Comparison of ENCODE assay signal across 19 cellular contexts in the genomic region with DNA sequence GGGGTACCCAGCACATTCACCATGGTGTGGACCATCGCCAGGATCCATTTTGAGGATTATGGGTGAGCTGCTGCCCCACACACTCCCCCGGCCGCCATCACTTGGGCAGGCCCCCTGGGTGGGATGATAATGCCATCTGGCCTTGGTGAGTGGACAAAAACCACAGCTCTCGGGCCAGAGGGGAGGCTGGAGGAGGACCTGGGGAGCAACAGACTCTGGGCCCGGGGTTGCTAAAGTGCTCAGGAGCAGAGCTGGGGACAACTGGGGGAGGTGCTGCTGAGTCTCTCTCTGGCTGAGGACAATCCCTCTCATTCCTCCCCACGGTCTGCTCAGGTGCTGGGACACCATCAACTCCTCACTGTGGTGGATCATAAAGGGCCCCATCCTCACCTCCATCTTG. TPM values are rescaled to one million over a fixed set of nuclear protein-coding genes. Genes with fewer than 3 reads are reported as not detected.
A peak's percentile ranks its signal among the peaks of the same experiment; 100 is the strongest.
DNase-seq lines count a peak whose midpoint lies in the region; ATAC-seq and TF ChIP-seq lines count a peak whose summit lies in the region.
"Had no signal": no experiment of that assay in that cellular context is flagged by ENCODE, and none has a peak within 500 bp of the region (broad histone marks: within the 10 kb centered on the region; RNA-seq: fewer than 3 reads in every experiment).

No MANE protein-coding gene starts in this region.

- TF ChIP-seq CTCF in heart right ventricle (IDR thresholded peaks at IDR 0.05): no peak

- no peak for TF ChIP-seq POLR2A in erythroblast (IDR thresholded peaks at IDR 0.05; ENCODE audit: low read length)

- peaks cover 0 to 4% (median 0%) of the 10 kb centered on the region in 11 donors for H3K9me3 Mint-ChIP-seq in naive thymus-derived CD4-positive, alpha-beta T cell
- H3K9me3 Mint-ChIP-seq: CD4-positive, CD25-positive, alpha-beta regulatory T cell had no signal

- no peaks in the 10 kb centered on the region for H3K27me3 ChIP-seq in heart right ventricle
- no peaks in the 10 kb centered on the region for H3K27me3 ChIP-seq in naive thymus-derived CD4-positive, alpha-beta T cell (ENCODE audit: control insufficient read depth in 2 of 2, insufficient read depth in 2 of 2, low read length in 2 of 2)
- H3K27me3 ChIP-seq: BE2C had no signal

- no peak overlapping the region for H3K4me3 ChIP-seq in heart right ventricle
- H3K4me3 ChIP-seq in naive thymus-derived CD4-positive, alpha-beta T cell (ENCODE audit: low read length): no peak overlapping the region
- H3K4me3 ChIP-seq: K562 had no signal

- H3K9me3 ChIP-seq in heart right ventricle (no peaks in the 10 kb centered on the region), T-helper 17 cell (ENCODE audit: control insufficient read depth, low read length, poor library complexity, severe bottlenecking) (no peaks in the 10 kb centered on the region)
- no peaks in the 10 kb centered on the region for H3K9me3 ChIP-seq in naive thymus-derived CD4-positive, alpha-beta T cell (ENCODE audit: control insufficient read depth in 2 of 3, low read length in 3 of 3)
- H3K9me3 ChIP-seq: BE2C had no signal

- H3K4me1 ChIP-seq in heart right ventricle: peaks cover 0 to 26% (median 0%) of the 10 kb centered on the region in 9 donors
- peaks cover 43 to 73% of the 10 kb centered on the region in 2 donors for H3K4me1 ChIP-seq in naive thymus-derived CD4-positive, alpha-beta T cell (ENCODE audit: control insufficient read depth in 2 of 2, insufficient read depth in 2 of 2, low read length in 2 of 2)
- H3K4me1 ChIP-seq: BE2C had no signal

- CTCF ChIA-PET in naive thymus-derived CD4-positive, alpha-beta T cell (lab: Charles Lee): interaction anchor here (0.7 to 1.4 kb wide), 3 partner anchors 29 to 1002 kb away, joined by 3 to 5 read pairs (median 3); partner anchors contain the start of gene VIPR1

- H3K4me3 Mint-ChIP-seq in T-helper 17 cell: peak overlapping the region; percentile 84
- peak overlapping the region in 3 of 10 donors; percentile 14 to 86 (median 21) for H3K4me3 Mint-ChIP-seq in naive thymus-derived CD4-positive, alpha-beta T cell

- POLR2A ChIA-PET in naive thymus-derived CD4-positive, alpha-beta T cell (lab: Charles Lee): interaction anchor here (0.6 to 2.3 kb wide), 5 partner anchors 9 to 31 kb away, joined by 3 to 10 read pairs (median 3); partner anchors contain the start of gene VIPR1

- 90 to 96% methylated on average over 6 of the region's 6 CpGs for WGBS in heart right ventricle, 2 donors

- H3K36me3 ChIP-seq in heart right ventricle: no peaks in the 10 kb centered on the region
- peaks cover 0 to 20% (median 0%) of the 10 kb centered on the region in 3 experiments for H3K36me3 ChIP-seq in naive thymus-derived CD4-positive, alpha-beta T cell (ENCODE audit: control insufficient read depth in 2 of 3, insufficient read depth in 3 of 3, low read length in 3 of 3)
- H3K36me3 ChIP-seq: BE2C had no signal

- ATAC-seq in Right ventricle myocardium inferior (no peak), heart right ventricle (no peak), T-helper 17 cell (no peak), GM19397 (IDR thresholded peaks at IDR 0.05; ENCODE audit: unreplicated experiment) (no peak), HG02798 (IDR thresholded peaks at IDR 0.05; ENCODE audit: poor library complexity, unreplicated experiment) (no peak)
- ATAC-seq in naive thymus-derived CD4-positive, alpha-beta T cell: no peak
- ATAC-seq: K562 had no signal

- H3K27me3 Mint-ChIP-seq in T-helper 17 cell: no peaks in the 10 kb centered on the region
- H3K27me3 Mint-ChIP-seq in naive thymus-derived CD4-positive, alpha-beta T cell: no peaks in the 10 kb centered on the region
- H3K27me3 Mint-ChIP-seq: CD4-positive, CD25-positive, alpha-beta regulatory T cell had no signal

- peaks cover 15% of the 10 kb centered on the region for H3K36me3 Mint-ChIP-seq in T-helper 17 cell (ENCODE audit: low read depth)
- peaks cover 7 to 43% (median 18%) of the 10 kb centered on the region in 5 donors for H3K36me3 Mint-ChIP-seq in naive thymus-derived CD4-positive, alpha-beta T cell

- no peak overlapping the region for H3K27ac ChIP-seq in heart right ventricle
- H3K27ac ChIP-seq in naive thymus-derived CD4-positive, alpha-beta T cell (ENCODE audit: low read depth, low read length): no peak overlapping the region

- peak overlapping the region; percentile 56 for H3K27ac Mint-ChIP-seq in T-helper 17 cell
- H3K27ac Mint-ChIP-seq in naive thymus-derived CD4-positive, alpha-beta T cell: peak overlapping the region; percentile 15 to 95 (median 88)

- H3K4me1 Mint-ChIP-seq in T-helper 17 cell: peaks cover 66% of the 10 kb centered on the region
- peaks cover 53 to 92% (median 88%) of the 10 kb centered on the region in 7 donors for H3K4me1 Mint-ChIP-seq in naive thymus-derived CD4-positive, alpha-beta T cell

- intact Hi-C loops in Right ventricle myocardium inferior (cut with DNase I) (no loop called here), heart right ventricle (cut with DNase I) (loop anchor here in 1 of 10 donors (10.0 kb wide), 1 partner anchor 277 kb away; no protein-coding TSS in a partner anchor)
- intact Hi-C loops in naive thymus-derived CD4-positive, alpha-beta T cell (cut with micrococcal nuclease): no loop called here

- peak; percentile 51 for DNase-seq in Right ventricle myocardium inferior (ENCODE audit: missing footprints)
- DNase-seq in heart right ventricle: no peak
- DNase-seq in T-helper 17 cell: no peak
- DNase-seq in naive thymus-derived CD4-positive, alpha-beta T cell: no peak
- no peak for DNase-seq in erythroblast (lab: John Stamatoyannopoulos, UW)
- DNase-seq: BE2C; CD4-positive, CD25-positive, alpha-beta regulatory T cell; DMS153; MM.1S; NCI-H1048; NCI-H1417 treated with DMSO at 0.1 percent for 48 hours; NCI-H187; NCI-H446 treated with DMSO at 0.1 percent for 48 hours; NCI-H526 treated with DMSO at 0.1 percent for 48 hours; OCI-M1 had no signal

RNA-seq across cellular contexts. Expression of gene VIPR1, which starts 29.0 kb away (rescaled TPM):
- total RNA-seq in Right ventricle myocardium inferior: 2.1 TPM
- total RNA-seq in heart right ventricle: 1 to 10 TPM in 7 of 10 donors, under 1 TPM in 3; 0.76 to 7.3 (median 1.5) TPM
- polyA plus RNA-seq in heart right ventricle: 1 to 10 TPM; 3.9 to 8.3 TPM
- 10 to 100 TPM; 33.4 to 72.9 TPM for total RNA-seq in T-helper 17 cell
- total RNA-seq in naive thymus-derived CD4-positive, alpha-beta T cell: 100 to 1,000 TPM in 2 of 5 experiments, 10 to 100 TPM in 2, 1 to 10 TPM in 1; 8.0 to 133 (median 70.5) TPM
- polyA plus RNA-seq in naive thymus-derived CD4-positive, alpha-beta T cell: 10 to 100 TPM; 30.5 to 44.8 TPM
- total RNA-seq: H4 had no signal

RNA-seq across cellular contexts. Expression of gene SEC22C, which starts 50.3 kb away (rescaled TPM):
- total RNA-seq in Right ventricle myocardium inferior (23.9 TPM), heart right ventricle (10 to 100 TPM; 23.8 to 32.9 (median 26.4) TPM), T-helper 17 cell (10 to 100 TPM; 83.2 to 84.5 TPM)
- polyA plus RNA-seq in heart right ventricle: 10 to 100 TPM; 21.1 to 21.2 TPM
- total RNA-seq in naive thymus-derived CD4-positive, alpha-beta T cell: 10 to 100 TPM; 39.7 to 54.8 (median 51.3) TPM
- polyA plus RNA-seq in naive thymus-derived CD4-positive, alpha-beta T cell: 10 to 100 TPM; 38.0 to 50.4 TPM

RNA-seq across cellular contexts. Expression of gene SS18L2, which starts 59.2 kb away (rescaled TPM):
- total RNA-seq in Right ventricle myocardium inferior (9.7 TPM), heart right ventricle (10 to 100 TPM in 7 of 10 donors, 1 to 10 TPM in 3; 9.1 to 15.2 (median 11.3) TPM), T-helper 17 cell (10 to 100 TPM; 42.7 to 49.1 TPM)
- 10 to 100 TPM; 31.9 to 35.3 TPM for polyA plus RNA-seq in heart right ventricle
- 10 to 100 TPM; 31.3 to 60.9 (median 38.9) TPM for total RNA-seq in naive thymus-derived CD4-positive, alpha-beta T cell
- 100 to 1,000 TPM in 1 of 2 donors, 10 to 100 TPM in 1; 75.6 to 117 TPM for polyA plus RNA-seq in naive thymus-derived CD4-positive, alpha-beta T cell
